In genomic region chr12:48957141-48958048, GRCh38 we compare ENCODE assay signal across 1 cellular context.
TF ChIP-seq lines count a peak whose summit lies in the region.

Gene ARF3, minus strand, starts transcription at chr12:48957487. Its CDS starts 16,392 bp downstream, at chr12:48941095.

TF ChIP-seq in HEK293, 187 proteins besides CTCF, POLR2A, EP300 and RAD21 (continued from another document and continues in another):
- TF ChIP-seq ATF2 (tag by site-specific recombination; IDR thresholded peaks at IDR 0.05; ENCODE audit: low read depth), result no peak
- no peak for TF ChIP-seq ZNF529 (tag by site-specific recombination; IDR thresholded peaks at IDR 0.05; ENCODE audit: insufficient replicate concordance)
- peak; percentile 13; the same call in 1 of the 2 replicates for TF ChIP-seq ZIC2 (tag by site-specific recombination; IDR thresholded peaks at IDR 0.05)
- no peak; the same call in 1 of the 2 replicates for TF ChIP-seq KLF17 (tag by site-specific recombination; IDR thresholded peaks at IDR 0.05)
- TF ChIP-seq ZNF132 (tag by site-specific recombination; IDR thresholded peaks at IDR 0.05; ENCODE audit: borderline replicate concordance), result no peak
- no peak for TF ChIP-seq ZNF544 (tag by site-specific recombination; IDR thresholded peaks at IDR 0.05)
- peak; percentile 79 for TF ChIP-seq ZBTB17 (tag by site-specific recombination; IDR thresholded peaks at IDR 0.05)
- TF ChIP-seq ZNF133 (tag by site-specific recombination; IDR thresholded peaks at IDR 0.05), result no peak
- no peak for TF ChIP-seq ZNF416 (tag by site-specific recombination; IDR thresholded peaks at IDR 0.05)
- TF ChIP-seq MZF1 (tag by site-specific recombination; IDR thresholded peaks at IDR 0.05; ENCODE audit: borderline replicate concordance), result no peak
- peak; percentile 79 for TF ChIP-seq ZNF580 (tag by site-specific recombination; IDR thresholded peaks at IDR 0.05)
- no peak for TF ChIP-seq ZNF280D (tag by site-specific recombination; IDR thresholded peaks at IDR 0.05)
- TF ChIP-seq ZNF837 (tag by site-specific recombination; IDR thresholded peaks at IDR 0.05), result no peak
- TF ChIP-seq MYNN (tag by site-specific recombination; IDR thresholded peaks at IDR 0.05; ENCODE audit: borderline replicate concordance), result 0 out of 2 replicates have a peak, but pooled peaks have one; percentile 31
- TF ChIP-seq ZNF292 (tag by site-specific recombination; IDR thresholded peaks at IDR 0.05; ENCODE audit: borderline replicate concordance, low read depth), result no peak
- TF ChIP-seq ZXDB (tag by site-specific recombination; IDR thresholded peaks at IDR 0.05), result peak; percentile 57; the same call in 1 of the 2 replicates
- TF ChIP-seq PRDM1 (tag by site-specific recombination; IDR thresholded peaks at IDR 0.05), result no peak
- TF ChIP-seq ZNF23 (tag by site-specific recombination; IDR thresholded peaks at IDR 0.05; ENCODE audit: borderline replicate concordance), result no peak
- TF ChIP-seq ZNF777 (tag by site-specific recombination; IDR thresholded peaks at IDR 0.05; ENCODE audit: borderline replicate concordance), result no peak; the same call in 1 of the 2 replicates
- TF ChIP-seq ZNF426 (tag by site-specific recombination; IDR thresholded peaks at IDR 0.05), result no peak
- TF ChIP-seq SALL2 (tag by site-specific recombination; IDR thresholded peaks at IDR 0.05; ENCODE audit: borderline replicate concordance), result no peak
- TF ChIP-seq ZNF112 (tag by site-specific recombination; IDR thresholded peaks at IDR 0.05), result no peak
- no peak for TF ChIP-seq ZNF558 (tag by site-specific recombination; IDR thresholded peaks at IDR 0.05)
- no peak for TF ChIP-seq ZNF585B (tag by site-specific recombination; IDR thresholded peaks at IDR 0.05)
- peak; percentile 78 for TF ChIP-seq ZEB2 (tag by site-specific recombination; IDR thresholded peaks at IDR 0.05)
- no peak for TF ChIP-seq ZNF221 (tag by site-specific recombination; IDR thresholded peaks at IDR 0.05; ENCODE audit: borderline replicate concordance)
- no peak; the same call in 1 of the 2 replicates for TF ChIP-seq ZNF324 (tag by site-specific recombination; IDR thresholded peaks at IDR 0.05)
- peak; percentile 16; the same call in 1 of the 2 replicates for TF ChIP-seq ZNF704 (tag by site-specific recombination; IDR thresholded peaks at IDR 0.05)
- TF ChIP-seq ZNF600 (tag by site-specific recombination; IDR thresholded peaks at IDR 0.05), result peak; percentile 83
- TF ChIP-seq REST (tag by site-specific recombination; IDR thresholded peaks at IDR 0.05), result no peak
- TF ChIP-seq TRIM28 (IDR thresholded peaks at IDR 0.05; ENCODE audit: borderline replicate concordance, low read length), result no peak
- no peak for TF ChIP-seq ZNF518A (tag by site-specific recombination; conservative IDR thresholded peaks at IDR 0.05; ENCODE audit: low read depth)
- TF ChIP-seq WT1 (tag by site-specific recombination; IDR thresholded peaks at IDR 0.05), result 0 out of 2 replicates have a peak, but pooled peaks have one; percentile 5
- TF ChIP-seq ZNF548 (tag by site-specific recombination; IDR thresholded peaks at IDR 0.05), result peak; percentile 29; the same call in 1 of the 2 replicates
- peak; percentile 40; the same call in 1 of the 2 replicates for TF ChIP-seq YY1 (tag by site-specific recombination; IDR thresholded peaks at IDR 0.05)
- TF ChIP-seq SCRT1 (tag by site-specific recombination; IDR thresholded peaks at IDR 0.05; ENCODE audit: borderline replicate concordance), result no peak
- TF ChIP-seq ZNF624 (tag by site-specific recombination; IDR thresholded peaks at IDR 0.05), result no peak
- TF ChIP-seq GLI2 (tag by site-specific recombination; IDR thresholded peaks at IDR 0.05; ENCODE audit: borderline replicate concordance, low read depth), result no peak
- 0 out of 2 replicates have a peak, but pooled peaks have one; percentile 5 for TF ChIP-seq TSHZ1 (tag by site-specific recombination; IDR thresholded peaks at IDR 0.05; ENCODE audit: borderline replicate concordance)
- peak; percentile 73; the same call in 1 of the 2 replicates for TF ChIP-seq YY2 (tag by site-specific recombination; IDR thresholded peaks at IDR 0.05)
- TF ChIP-seq IKZF3 (tag by site-specific recombination; IDR thresholded peaks at IDR 0.05), result peak; percentile 70
- TF ChIP-seq KLF9 (tag by site-specific recombination; IDR thresholded peaks at IDR 0.05; ENCODE audit: low read depth), result peak; percentile 71
- TF ChIP-seq ZNF114 (tag by site-specific recombination; IDR thresholded peaks at IDR 0.05), result no peak
- TF ChIP-seq ZNF791 (tag by site-specific recombination; IDR thresholded peaks at IDR 0.05), result no peak
- no peak for TF ChIP-seq ZNF157 (tag by site-specific recombination; IDR thresholded peaks at IDR 0.05)
- TF ChIP-seq ZNF48 (tag by site-specific recombination; IDR thresholded peaks at IDR 0.05), result no peak
